1 cellular context compared by ENCODE assay signal in the genomic region with DNA sequence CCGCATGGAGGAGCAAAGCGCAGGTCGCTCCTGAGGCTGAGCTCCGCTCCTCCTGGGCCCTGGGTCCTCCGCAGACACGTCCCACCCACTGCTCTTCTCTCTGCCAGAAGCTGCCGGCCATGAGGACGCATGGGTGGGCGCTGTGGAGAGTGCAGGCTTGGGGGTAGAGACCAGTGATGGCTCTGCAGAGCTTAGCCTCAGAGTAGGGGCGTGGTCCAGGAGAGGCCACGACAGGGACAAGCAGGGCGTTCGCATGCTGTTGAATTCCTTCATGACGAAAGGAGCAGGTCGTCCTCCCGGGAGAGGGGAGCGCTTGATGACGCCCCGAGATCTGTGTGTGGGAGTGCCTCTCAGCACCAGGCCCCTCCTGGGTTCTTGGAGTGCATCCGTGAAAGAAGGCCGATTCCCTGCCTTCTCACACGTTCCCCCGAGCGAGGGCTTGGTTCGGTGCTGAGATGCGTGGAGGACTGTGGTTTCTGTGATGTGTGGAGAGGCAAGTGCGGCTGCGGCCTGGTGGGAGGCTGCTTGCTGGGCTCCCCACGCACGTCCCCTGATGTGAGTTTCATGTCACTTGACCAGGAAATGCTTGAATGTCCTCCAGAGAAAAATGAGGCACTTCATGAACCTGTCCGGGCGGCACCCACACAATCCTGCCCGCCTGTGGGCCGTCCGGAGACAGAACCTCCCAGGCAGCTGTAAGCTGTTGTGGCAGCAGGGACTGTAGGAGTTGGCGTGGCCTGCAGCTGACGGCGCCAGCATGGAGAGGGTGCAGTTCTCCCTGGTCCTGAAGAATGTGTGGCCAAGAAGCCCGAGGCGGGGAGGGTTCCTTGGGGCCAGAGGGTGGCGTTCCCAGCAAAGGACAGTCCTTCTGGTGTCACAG.
TF ChIP-seq lines count a peak whose summit lies in the region.

No MANE protein-coding gene starts in this region.

TF ChIP-seq in HEK293, 187 proteins besides CTCF, POLR2A, EP300 and RAD21 (continued from another document and continues in another):
- TF ChIP-seq ZNF280D (tag by site-specific recombination; IDR thresholded peaks at IDR 0.05) (no peak), ZNF114 (tag by site-specific recombination; IDR thresholded peaks at IDR 0.05) (no peak), ZNF629 (tag by site-specific recombination; IDR thresholded peaks at IDR 0.05) (no peak), ZNF214 (tag by site-specific recombination; IDR thresholded peaks at IDR 0.05; ENCODE audit: borderline replicate concordance) (no peak), ZNF785 (tag by site-specific recombination; IDR thresholded peaks at IDR 0.05) (no peak), PRDM10 (tag by site-specific recombination; IDR thresholded peaks at IDR 0.05) (no peak), ZNF777 (tag by site-specific recombination; IDR thresholded peaks at IDR 0.05; ENCODE audit: borderline replicate concordance) (no peak), ZIC2 (tag by site-specific recombination; IDR thresholded peaks at IDR 0.05) (peak; percentile 26), HOXC10 (CRISPR knock-in tag; IDR thresholded peaks at IDR 0.05) (no peak), ZNF768 (tag by site-specific recombination; IDR thresholded peaks at IDR 0.05) (no peak), GLIS1 (tag by site-specific recombination; IDR thresholded peaks at IDR 0.05) (no peak), KLF10 (tag by site-specific recombination; IDR thresholded peaks at IDR 0.05) (no peak), ZBTB17 (tag by site-specific recombination; IDR thresholded peaks at IDR 0.05) (no peak), ZNF24 (tag by site-specific recombination; IDR thresholded peaks at IDR 0.05) (no peak), ZNF132 (tag by site-specific recombination; IDR thresholded peaks at IDR 0.05; ENCODE audit: borderline replicate concordance) (no peak), ZNF558 (tag by site-specific recombination; IDR thresholded peaks at IDR 0.05) (no peak), SP2 (tag by site-specific recombination; IDR thresholded peaks at IDR 0.05) (peak; percentile 29; the same call in 1 of the 2 replicates), ZBTB11 (tag by site-specific recombination; conservative IDR thresholded peaks at IDR 0.05; ENCODE audit: low read depth) (peak; percentile 55), GLIS2 (tag by site-specific recombination; IDR thresholded peaks at IDR 0.05) (no peak), ZNF449 (tag by site-specific recombination; IDR thresholded peaks at IDR 0.05) (no peak), ZNF140 (tag by site-specific recombination; IDR thresholded peaks at IDR 0.05) (no peak), ZNF311 (tag by site-specific recombination; IDR thresholded peaks at IDR 0.05; ENCODE audit: borderline replicate concordance) (no peak), KLF7 (tag by site-specific recombination; IDR thresholded peaks at IDR 0.05; ENCODE audit: borderline replicate concordance) (no peak), RBAK (tag by site-specific recombination; IDR thresholded peaks at IDR 0.05) (no peak), ZNF501 (tag by site-specific recombination; IDR thresholded peaks at IDR 0.05) (no peak), KLF9 (tag by site-specific recombination; IDR thresholded peaks at IDR 0.05; ENCODE audit: low read depth) (peak; percentile 50; the same call in 1 of the 2 replicates), ZNF16 (tag by site-specific recombination; IDR thresholded peaks at IDR 0.05; ENCODE audit: low read depth) (no peak), ZNF792 (tag by site-specific recombination; IDR thresholded peaks at IDR 0.05) (no peak), SETDB1 (IDR thresholded peaks at IDR 0.05; ENCODE audit: insufficient read length, low read length) (no peak), ZNF341 (tag by site-specific recombination; IDR thresholded peaks at IDR 0.05; ENCODE audit: low read depth) (0 out of 2 replicates have a peak, but pooled peaks have one; percentile 20), ZBTB20 (tag by site-specific recombination; IDR thresholded peaks at IDR 0.05) (peak; percentile 53), ZNF670 (tag by site-specific recombination; IDR thresholded peaks at IDR 0.05; ENCODE audit: low read depth) (no peak), ZNF530 (tag by site-specific recombination; IDR thresholded peaks at IDR 0.05; ENCODE audit: low read depth) (no peak)
- TF ChIP-seq, protein P1, sequence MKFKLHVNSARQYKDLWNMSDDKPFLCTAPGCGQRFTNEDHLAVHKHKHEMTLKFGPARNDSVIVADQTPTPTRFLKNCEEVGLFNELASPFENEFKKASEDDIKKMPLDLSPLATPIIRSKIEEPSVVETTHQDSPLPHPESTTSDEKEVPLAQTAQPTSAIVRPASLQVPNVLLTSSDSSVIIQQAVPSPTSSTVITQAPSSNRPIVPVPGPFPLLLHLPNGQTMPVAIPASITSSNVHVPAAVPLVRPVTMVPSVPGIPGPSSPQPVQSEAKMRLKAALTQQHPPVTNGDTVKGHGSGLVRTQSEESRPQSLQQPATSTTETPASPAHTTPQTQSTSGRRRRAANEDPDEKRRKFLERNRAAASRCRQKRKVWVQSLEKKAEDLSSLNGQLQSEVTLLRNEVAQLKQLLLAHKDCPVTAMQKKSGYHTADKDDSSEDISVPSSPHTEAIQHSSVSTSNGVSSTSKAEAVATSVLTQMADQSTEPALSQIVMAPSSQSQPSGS (tag by site-specific recombination; IDR thresholded peaks at IDR 0.05; ENCODE audit: low read depth): no peak
- TF ChIP-seq, protein P2, sequence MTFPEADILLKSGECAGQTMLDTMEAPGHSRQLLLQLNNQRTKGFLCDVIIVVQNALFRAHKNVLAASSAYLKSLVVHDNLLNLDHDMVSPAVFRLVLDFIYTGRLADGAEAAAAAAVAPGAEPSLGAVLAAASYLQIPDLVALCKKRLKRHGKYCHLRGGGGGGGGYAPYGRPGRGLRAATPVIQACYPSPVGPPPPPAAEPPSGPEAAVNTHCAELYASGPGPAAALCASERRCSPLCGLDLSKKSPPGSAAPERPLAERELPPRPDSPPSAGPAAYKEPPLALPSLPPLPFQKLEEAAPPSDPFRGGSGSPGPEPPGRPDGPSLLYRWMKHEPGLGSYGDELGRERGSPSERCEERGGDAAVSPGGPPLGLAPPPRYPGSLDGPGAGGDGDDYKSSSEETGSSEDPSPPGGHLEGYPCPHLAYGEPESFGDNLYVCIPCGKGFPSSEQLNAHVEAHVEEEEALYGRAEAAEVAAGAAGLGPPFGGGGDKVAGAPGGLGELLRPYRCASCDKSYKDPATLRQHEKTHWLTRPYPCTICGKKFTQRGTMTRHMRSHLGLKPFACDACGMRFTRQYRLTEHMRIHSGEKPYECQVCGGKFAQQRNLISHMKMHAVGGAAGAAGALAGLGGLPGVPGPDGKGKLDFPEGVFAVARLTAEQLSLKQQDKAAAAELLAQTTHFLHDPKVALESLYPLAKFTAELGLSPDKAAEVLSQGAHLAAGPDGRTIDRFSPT (tag by site-specific recombination; IDR thresholded peaks at IDR 0.05): 0 out of 2 replicates have a peak, but pooled peaks have one; percentile 22
- TF ChIP-seq, protein P3, sequence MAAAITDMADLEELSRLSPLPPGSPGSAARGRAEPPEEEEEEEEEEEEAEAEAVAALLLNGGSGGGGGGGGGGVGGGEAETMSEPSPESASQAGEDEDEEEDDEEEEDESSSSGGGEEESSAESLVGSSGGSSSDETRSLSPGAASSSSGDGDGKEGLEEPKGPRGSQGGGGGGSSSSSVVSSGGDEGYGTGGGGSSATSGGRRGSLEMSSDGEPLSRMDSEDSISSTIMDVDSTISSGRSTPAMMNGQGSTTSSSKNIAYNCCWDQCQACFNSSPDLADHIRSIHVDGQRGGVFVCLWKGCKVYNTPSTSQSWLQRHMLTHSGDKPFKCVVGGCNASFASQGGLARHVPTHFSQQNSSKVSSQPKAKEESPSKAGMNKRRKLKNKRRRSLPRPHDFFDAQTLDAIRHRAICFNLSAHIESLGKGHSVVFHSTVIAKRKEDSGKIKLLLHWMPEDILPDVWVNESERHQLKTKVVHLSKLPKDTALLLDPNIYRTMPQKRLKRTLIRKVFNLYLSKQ (tag by site-specific recombination; IDR thresholded peaks at IDR 0.05; ENCODE audit: borderline replicate concordance): no peak
- TF ChIP-seq, protein P4, sequence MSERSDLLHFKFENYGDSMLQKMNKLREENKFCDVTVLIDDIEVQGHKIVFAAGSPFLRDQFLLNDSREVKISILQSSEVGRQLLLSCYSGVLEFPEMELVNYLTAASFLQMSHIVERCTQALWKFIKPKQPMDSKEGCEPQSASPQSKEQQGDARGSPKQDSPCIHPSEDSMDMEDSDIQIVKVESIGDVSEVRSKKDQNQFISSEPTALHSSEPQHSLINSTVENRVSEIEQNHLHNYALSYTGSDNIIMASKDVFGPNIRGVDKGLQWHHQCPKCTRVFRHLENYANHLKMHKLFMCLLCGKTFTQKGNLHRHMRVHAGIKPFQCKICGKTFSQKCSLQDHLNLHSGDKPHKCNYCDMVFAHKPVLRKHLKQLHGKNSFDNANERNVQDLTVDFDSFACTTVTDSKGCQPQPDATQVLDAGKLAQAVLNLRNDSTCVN (tag by site-specific recombination; optimal IDR thresholded peaks at IDR 0.05): peak; percentile 16
